ENCODE assay signal across 3 cellular contexts in the genomic region with DNA sequence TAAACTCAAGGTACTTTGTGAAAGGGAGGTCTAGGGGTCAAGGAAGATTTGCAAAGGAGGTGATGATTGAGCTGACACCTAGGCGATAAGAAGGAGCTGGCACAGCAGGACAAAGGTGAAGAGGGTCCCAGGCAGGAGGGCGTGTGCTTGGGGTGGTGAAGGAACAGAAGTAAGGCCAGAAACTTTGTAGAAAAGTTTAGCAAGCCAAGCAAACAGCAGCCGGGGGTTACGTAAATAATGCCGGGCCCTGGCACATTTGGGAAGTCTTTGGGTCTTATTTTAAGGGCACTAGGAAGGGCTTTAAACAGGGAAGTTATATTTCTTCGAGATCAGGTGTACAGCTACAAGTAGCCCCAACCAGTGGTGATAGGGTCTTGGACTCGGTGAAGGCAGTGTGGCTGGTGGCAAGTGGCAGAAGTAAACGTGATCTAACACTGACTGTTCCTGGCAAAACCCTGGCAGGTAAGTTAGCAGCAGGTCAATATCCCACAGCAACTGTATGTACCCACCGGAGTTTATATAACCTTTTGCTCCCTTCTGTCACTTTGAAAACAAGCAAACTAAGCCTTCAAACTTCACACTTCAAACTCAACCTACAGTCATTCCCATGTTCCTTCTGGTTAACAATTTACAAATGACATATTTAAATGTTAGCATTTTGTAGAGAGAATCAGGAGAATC. TPM values are rescaled to one million over a fixed set of nuclear protein-coding genes. Genes with fewer than 3 reads are reported as not detected.
"Had no signal": no experiment of that assay in that cellular context is flagged by ENCODE, and none has a peak within 500 bp of the region (broad histone marks: within the 10 kb centered on the region; RNA-seq: fewer than 3 reads in every experiment).

No MANE protein-coding gene starts in this region.

RNA-seq across cellular contexts. Expression of gene PLGLB1, which starts 7.0 kb away (rescaled TPM):
- total RNA-seq: HT-29, HT1080 had no signal
- polyA plus RNA-seq: K562 had no signal
